Comparison of ENCODE assay signal across 24 cellular contexts in genomic region chr19:13882841-13883240, GRCh38. TPM values are rescaled to one million over a fixed set of nuclear protein-coding genes. Genes with fewer than 3 reads are reported as not detected.
A peak's percentile ranks its signal among the peaks of the same experiment; 100 is the strongest.
DNase-seq lines count a peak whose midpoint lies in the region; ATAC-seq, FAIRE-seq and TF ChIP-seq lines count a peak whose summit lies in the region.
"Had no signal": no experiment of that assay in that cellular context is flagged by ENCODE, and none has a peak within 500 bp of the region (broad histone marks: within the 10 kb centered on the region; RNA-seq: fewer than 3 reads in every experiment).

No MANE protein-coding gene starts in this region.

- H3K27me3 ChIP-seq in bronchial epithelial cell (ENCODE audit: control insufficient read depth, insufficient read depth, low read length) (no peaks in the 10 kb centered on the region), trophoblast cell (ENCODE audit: insufficient read depth, low read length) (no peaks in the 10 kb centered on the region), PC-3 (ENCODE audit: low read length) (no peaks in the 10 kb centered on the region)
- H3K27me3 ChIP-seq: heart right ventricle, ovary, sigmoid colon, thyroid gland had no signal

- no peak overlapping the region for H2AFZ ChIP-seq in trophoblast cell (ENCODE audit: insufficient read depth, low read length, poor library complexity)
- H2AFZ ChIP-seq in PC-3 (ENCODE audit: low read length), result no peak overlapping the region

- peak overlapping the region; percentile 15 for H2BK12ac ChIP-seq in trophoblast cell (ENCODE audit: low read length)

- H3K27ac ChIP-seq in KOPT-K1 (ENCODE audit: low read depth, low read length, poor library complexity, severe bottlenecking) (peak overlapping the region; percentile 49), trophoblast cell (ENCODE audit: low read depth, low read length) (no peak overlapping the region), PC-3 (ENCODE audit: low read length) (no peak overlapping the region)
- H3K27ac ChIP-seq: ovary, thyroid gland had no signal

- intact Hi-C loops in PC-3 (cut with micrococcal nuclease), result no loop called here

- no peak overlapping the region for H4K91ac ChIP-seq in trophoblast cell (ENCODE audit: low read depth, low read length)

- no peak overlapping the region for H3K23ac ChIP-seq in trophoblast cell (ENCODE audit: low read length)

- H3K27me3 Mint-ChIP-seq in T-helper 1 cell treated with Interleukin-12 subunit alpha and Interleukin-12 subunit beta and Interleukin-4 antibody, amounts not matched to agents 30 μg/mL and 1 μg/mL, for 36 hours (ENCODE audit: low read depth), result no peaks in the 10 kb centered on the region

- no peak overlapping the region for H2BK120ac ChIP-seq in trophoblast cell (ENCODE audit: insufficient read depth, low read length, poor library complexity)

- H3K79me2 ChIP-seq in trophoblast cell (ENCODE audit: control insufficient read depth, insufficient read depth, low read length, poor library complexity), result no peaks in the 10 kb centered on the region
- H3K79me2 ChIP-seq in PC-3 (ENCODE audit: low read length), result no peaks in the 10 kb centered on the region

- no peak overlapping the region for H2BK5ac ChIP-seq in trophoblast cell (ENCODE audit: low read depth, low read length, poor library complexity)

- H4K12ac ChIP-seq in trophoblast cell (ENCODE audit: low read depth, low read length), result no peak overlapping the region

- H3K9me3 ChIP-seq in KOPT-K1 (ENCODE audit: insufficient read depth, low read length, poor library complexity, severe bottlenecking) (no peaks in the 10 kb centered on the region), trophoblast cell (ENCODE audit: insufficient read depth, low read depth, low read length) (no peaks in the 10 kb centered on the region), PC-3 (ENCODE audit: low read length) (no peaks in the 10 kb centered on the region)
- H3K9me3 ChIP-seq: heart right ventricle, ovary, sigmoid colon, thyroid gland had no signal

- POLR2A ChIA-PET in PC-3 (lab: Charles Lee; ENCODE audit: unreplicated experiment), result no interaction called here

- no peaks in the 10 kb centered on the region for H3K9me2 ChIP-seq in PC-3 (replicated peaks; ENCODE audit: low read length)

- no peaks in the 10 kb centered on the region for H4K20me1 ChIP-seq in PC-3 (ENCODE audit: low read length)

- H3K14ac ChIP-seq in trophoblast cell (ENCODE audit: low read length), result no peak overlapping the region

- peaks cover 27% of the 10 kb centered on the region for H3K4me1 Mint-ChIP-seq in T-helper 1 cell treated with Interleukin-12 subunit alpha and Interleukin-12 subunit beta and Interleukin-4 antibody, amounts not matched to agents 30 μg/mL and 1 μg/mL, for 36 hours (ENCODE audit: low read depth)

- H3F3A ChIP-seq in PC-3 (ENCODE audit: low read length, unreplicated experiment), result no peaks in the 10 kb centered on the region

- H3K36me3 ChIP-seq in KOPT-K1 (ENCODE audit: insufficient read depth, low read length) (no peaks in the 10 kb centered on the region), bronchial epithelial cell (ENCODE audit: control insufficient read depth, insufficient read depth, low read length) (no peaks in the 10 kb centered on the region), trophoblast cell (ENCODE audit: control insufficient read depth in 1 of 2, insufficient read depth in 2 of 2, low read length in 2 of 2) (no peaks in the 10 kb centered on the region), PC-3 (ENCODE audit: low read depth, low read length) (no peaks in the 10 kb centered on the region)
- H3K36me3 ChIP-seq: heart right ventricle, ovary, sigmoid colon, thyroid gland had no signal

- CTCF ChIA-PET in PC-3 (lab: Charles Lee), result no interaction called here

- H3K4me3 Mint-ChIP-seq in T-helper 1 cell treated with Interleukin-12 subunit alpha and Interleukin-12 subunit beta and Interleukin-4 antibody, amounts not matched to agents 30 μg/mL and 1 μg/mL, for 36 hours, result no peak overlapping the region
- H3K4me3 Mint-ChIP-seq: activated B cell treated with CpG ODN at 0.5 μM for 24 hours had no signal

- no CpG with 5 or more reads among the region's 12 CpGs for WGBS in trophoblast cell (ENCODE audit: extremely low coverage, insufficient coverage, insufficient read length)

- no peak for TF ChIP-seq CTCF in bronchial epithelial cell (IDR thresholded peaks at IDR 0.05; ENCODE audit: insufficient read depth, low read length, severe bottlenecking)
- no peak for TF ChIP-seq CTCF in PC-3 (conservative IDR thresholded peaks at IDR 0.05; ENCODE audit: low read depth, low read length)

- FAIRE-seq in bronchial epithelial cell (lab: Jason Lieb, UNC) (no peak), GM12892 (lab: Jason Lieb, UNC) (no peak)
- FAIRE-seq: G401.6 had no signal

- peaks cover 12% of the 10 kb centered on the region for H3K79me1 ChIP-seq in trophoblast cell (ENCODE audit: low read length)

- H3K4ac ChIP-seq in trophoblast cell (ENCODE audit: low read depth, low read length), result no peak overlapping the region

- H3K4me2 ChIP-seq in trophoblast cell (ENCODE audit: low read length) (no peak overlapping the region), PC-3 (ENCODE audit: low read length) (no peak overlapping the region)

- H3K9ac ChIP-seq in trophoblast cell (ENCODE audit: low read length) (no peak overlapping the region), PC-3 (ENCODE audit: low read length) (no peak overlapping the region)

- BruUV-seq in PC-3 (replicated peaks; lab: Mats Ljungman, UMichigan), result no TSS peak

- no peaks in the 10 kb centered on the region for H3K9me3 Mint-ChIP-seq in T-helper 1 cell treated with Interleukin-12 subunit alpha and Interleukin-12 subunit beta and Interleukin-4 antibody, amounts not matched to agents 30 μg/mL and 1 μg/mL, for 36 hours
- H3K9me3 Mint-ChIP-seq: activated B cell treated with CpG ODN at 0.5 μM for 24 hours; stimulated activated naive B cell treated with anti-CD40 and anti-IgM and Interleukin-4, amounts not matched to agents 10 μg/mL and 1 μg/mL and 100 μg/mL, for 72 hours had no signal

- TF ChIP-seq POLR2A in GM12892 (IDR thresholded peaks at IDR 0.05; ENCODE audit: low read depth, low read length), result no peak

- H4K8ac ChIP-seq in trophoblast cell (ENCODE audit: low read depth, low read length), result no peak overlapping the region

- ATAC-seq in PC-3 (no peak), GM21360 (IDR thresholded peaks at IDR 0.05; ENCODE audit: unreplicated experiment) (no peak)
- ATAC-seq: heart right ventricle had no signal

- peak overlapping the region; percentile 51 for H2AK5ac ChIP-seq in trophoblast cell (ENCODE audit: low read length)

- DNase-seq in T-helper 1 cell, result no peak
- peak; percentile 40 for DNase-seq in bronchial epithelial cell (ENCODE audit: low read depth)
- no peak for DNase-seq in trophoblast cell
- no peak for DNase-seq in PC-3
- DNase-seq in GM12892 (ENCODE audit: insufficient read length), result no peak
- DNase-seq: 8988T; activated B cell treated with CpG ODN at 0.5 μM for 24 hours; activated gamma-delta T cell; aorta; cerebellar nuclear complex; effector CD4-positive, alpha-beta T cell; heart right ventricle; NCI-H146; NCI-H2171 treated with DMSO at 0.1 percent for 48 hours; NCI-H526 treated with DMSO at 0.1 percent for 48 hours; ovary; sigmoid colon; stimulated activated naive B cell treated with anti-CD40 and anti-IgM and Interleukin-4, amounts not matched to agents 10 μg/mL and 1 μg/mL and 100 μg/mL, for 72 hours; thyroid gland had no signal

- H3K4me1 ChIP-seq in trophoblast cell (ENCODE audit: control insufficient read depth in 1 of 2, insufficient read depth in 2 of 2, low read length in 2 of 2), result peaks cover 20 to 22% of the 10 kb centered on the region in 2 experiments
- peaks cover 11% of the 10 kb centered on the region for H3K4me1 ChIP-seq in PC-3 (ENCODE audit: insufficient read depth, low read length)

- H3K18ac ChIP-seq in trophoblast cell (ENCODE audit: low read length), result no peak overlapping the region

- H3K36me3 Mint-ChIP-seq in T-helper 1 cell treated with Interleukin-12 subunit alpha and Interleukin-12 subunit beta and Interleukin-4 antibody, amounts not matched to agents 30 μg/mL and 1 μg/mL, for 36 hours (ENCODE audit: low read depth), result no peaks in the 10 kb centered on the region
- H3K36me3 Mint-ChIP-seq: stimulated activated naive B cell treated with anti-CD40 and anti-IgM and Interleukin-4, amounts not matched to agents 10 μg/mL and 1 μg/mL and 100 μg/mL, for 72 hours had no signal

- peak overlapping the region; percentile 41 for H3K27ac Mint-ChIP-seq in T-helper 1 cell treated with Interleukin-12 subunit alpha and Interleukin-12 subunit beta and Interleukin-4 antibody, amounts not matched to agents 30 μg/mL and 1 μg/mL, for 36 hours

- no peak overlapping the region for H3K4me3 ChIP-seq in bronchial epithelial cell (ENCODE audit: low read depth, low read length)
- H3K4me3 ChIP-seq in trophoblast cell (ENCODE audit: low read depth, low read length), result no peak overlapping the region
- H3K4me3 ChIP-seq in PC-3 (ENCODE audit: low read length), result no peak overlapping the region
- H3K4me3 ChIP-seq: heart right ventricle, ovary, sigmoid colon, thyroid gland had no signal

RNA-seq across cellular contexts. Expression of gene NANOS3, which starts 5.9 kb away (rescaled TPM):
- total RNA-seq in bronchial epithelial cell, result 0.53 TPM in 1 of 2 replicates, not detected in the other
- 1.8 and 2.0 TPM in 2 replicates for polyA plus RNA-seq in trophoblast cell (2013)
- total RNA-seq in PC-3 (2014; rRNA removed), result 1.7 TPM in 1 of 2 replicates, not detected in the other
- polyA plus RNA-seq in GM12892 (2012; ENCODE audit: missing spikeins), result 1.2 TPM
- total RNA-seq: activated B cell treated with CpG ODN at 0.5 μM for 24 hours, liver, sigmoid colon, thyroid gland had no signal
- polyA plus RNA-seq: liver had no signal

RNA-seq across cellular contexts. Expression of gene BRME1, which starts 23.1 kb away (rescaled TPM):
- 0.26 and 0.77 TPM in 2 replicates for total RNA-seq in bronchial epithelial cell
- 1.1 TPM in 2 replicates for polyA plus RNA-seq in trophoblast cell (2013)
- 5.4 and 6.0 TPM in 2 replicates for total RNA-seq in PC-3 (2014; rRNA removed)
- 0.40 TPM for polyA plus RNA-seq in GM12892 (2012; ENCODE audit: missing spikeins)

RNA-seq across cellular contexts. Expression of gene CC2D1A, which starts 23.2 kb away (rescaled TPM):
- 6.8 and 11.3 TPM in 2 replicates for total RNA-seq in bronchial epithelial cell
- polyA plus RNA-seq in trophoblast cell (2013), result 17.6 and 17.8 TPM in 2 replicates
- total RNA-seq in PC-3 (2014; rRNA removed), result 67.7 and 102 TPM in 2 replicates
- 10.4 TPM for polyA plus RNA-seq in GM12892 (2012; ENCODE audit: missing spikeins)

RNA-seq across cellular contexts. Expression of gene PODNL1, which starts 55.4 kb away (rescaled TPM):
- 0.38 TPM in 1 of 2 replicates, not detected in the other for total RNA-seq in bronchial epithelial cell
- 0.47 and 0.49 TPM in 2 replicates for polyA plus RNA-seq in trophoblast cell (2013)
- total RNA-seq in PC-3 (2014; rRNA removed), result 0.92 TPM in 1 of 2 replicates, not detected in the other
- polyA plus RNA-seq in GM12892 (2012; ENCODE audit: missing spikeins), result 0.61 TPM
- total RNA-seq: activated B cell treated with CpG ODN at 0.5 μM for 24 hours, liver, sigmoid colon had no signal
